In genomic region chr15:80989518-80990478, GRCh38 we compare ENCODE assay signal across 1 cellular context.
TF ChIP-seq lines count a peak whose summit lies in the region.

TSS of gene MESD (minus strand) at chr15:80989819. CDS start at chr15:80989791, 28 bp downstream.

TF ChIP-seq in HepG2, 621 proteins besides CTCF, POLR2A, EP300 and RAD21 (continued from another document and continues in another):
- TF ChIP-seq ZBED4 (CRISPR knock-in tag; IDR thresholded peaks at IDR 0.05; ENCODE audit: borderline replicate concordance) (no peak), ZNF235 (CRISPR knock-in tag; IDR thresholded peaks at IDR 0.05; ENCODE audit: borderline replicate concordance) (no peak), FOXO1 (CRISPR knock-in tag; IDR thresholded peaks at IDR 0.05) (peak; percentile 70), ZNF781 (CRISPR knock-in tag; IDR thresholded peaks at IDR 0.05; ENCODE audit: borderline replicate concordance, not compliant biosample characterization) (no peak), NR2C2 (CRISPR knock-in tag; IDR thresholded peaks at IDR 0.05; ENCODE audit: borderline replicate concordance) (peak; percentile 51; the same call in 1 of the 2 replicates), JDP2 (CRISPR knock-in tag; IDR thresholded peaks at IDR 0.05; ENCODE audit: borderline replicate concordance) (no peak), PRDM4 (CRISPR knock-in tag; IDR thresholded peaks at IDR 0.05; ENCODE audit: borderline replicate concordance) (no peak), ZNF232 (CRISPR knock-in tag; IDR thresholded peaks at IDR 0.05; ENCODE audit: borderline replicate concordance) (no peak), TRIM24 (CRISPR knock-in tag; IDR thresholded peaks at IDR 0.05) (no peak), SP2 (CRISPR knock-in tag; IDR thresholded peaks at IDR 0.05) (no peak), ZNF20 (CRISPR knock-in tag; IDR thresholded peaks at IDR 0.05) (no peak), NFATC3 (CRISPR knock-in tag; IDR thresholded peaks at IDR 0.05) (no peak), ZNF142 (CRISPR knock-in tag; IDR thresholded peaks at IDR 0.05) (peak; percentile 91), PHF5A (CRISPR knock-in tag; IDR thresholded peaks at IDR 0.05; ENCODE audit: low read depth, unreplicated experiment) (no peak), ZNF10 (CRISPR knock-in tag; IDR thresholded peaks at IDR 0.05; ENCODE audit: borderline replicate concordance, low read depth) (no peak), PRDM15 (CRISPR knock-in tag; IDR thresholded peaks at IDR 0.05) (no peak; the same call in 1 of the 2 replicates), ZNF563 (CRISPR knock-in tag; IDR thresholded peaks at IDR 0.05) (no peak; the same call in 1 of the 2 replicates), PTBP1 (IDR thresholded peaks at IDR 0.05; ENCODE audit: low read depth, low read length, poor library complexity, severe bottlenecking) (no peak), ZBTB7B (CRISPR knock-in tag; IDR thresholded peaks at IDR 0.05) (0 out of 2 replicates have a peak, but pooled peaks have one; percentile 61), ZSCAN5A (CRISPR knock-in tag; IDR thresholded peaks at IDR 0.05; ENCODE audit: borderline replicate concordance) (no peak), KAT7 (CRISPR knock-in tag; IDR thresholded peaks at IDR 0.05; ENCODE audit: borderline replicate concordance) (peak; percentile 81; the same call in 1 of the 2 replicates), ZNF672 (CRISPR knock-in tag; IDR thresholded peaks at IDR 0.05) (no peak), NRL (CRISPR knock-in tag; IDR thresholded peaks at IDR 0.05; ENCODE audit: borderline replicate concordance) (no peak), KLF13 (CRISPR knock-in tag; IDR thresholded peaks at IDR 0.05) (no peak), TRIM22 (IDR thresholded peaks at IDR 0.05) (no peak), DMTF1 (CRISPR knock-in tag; IDR thresholded peaks at IDR 0.05) (no peak), MIXL1 (CRISPR knock-in tag; IDR thresholded peaks at IDR 0.05) (0 out of 2 replicates have a peak, but pooled peaks have one; percentile 47), ZNF816 (CRISPR knock-in tag; IDR thresholded peaks at IDR 0.05; ENCODE audit: borderline replicate concordance) (no peak), NFE2 (CRISPR knock-in tag; IDR thresholded peaks at IDR 0.05) (no peak; the same call in 1 of the 2 replicates), MYPOP (CRISPR knock-in tag; IDR thresholded peaks at IDR 0.05) (peak; percentile 98), ZNF460 (CRISPR knock-in tag; IDR thresholded peaks at IDR 0.05; ENCODE audit: borderline replicate concordance) (no peak), MED1 (CRISPR knock-in tag; IDR thresholded peaks at IDR 0.05) (peak; percentile 48), ZNF605 (CRISPR knock-in tag; IDR thresholded peaks at IDR 0.05) (peak; percentile 27; the same call in 1 of the 2 replicates)
